ENCODE assay signal across 19 cellular contexts in the genomic region with DNA sequence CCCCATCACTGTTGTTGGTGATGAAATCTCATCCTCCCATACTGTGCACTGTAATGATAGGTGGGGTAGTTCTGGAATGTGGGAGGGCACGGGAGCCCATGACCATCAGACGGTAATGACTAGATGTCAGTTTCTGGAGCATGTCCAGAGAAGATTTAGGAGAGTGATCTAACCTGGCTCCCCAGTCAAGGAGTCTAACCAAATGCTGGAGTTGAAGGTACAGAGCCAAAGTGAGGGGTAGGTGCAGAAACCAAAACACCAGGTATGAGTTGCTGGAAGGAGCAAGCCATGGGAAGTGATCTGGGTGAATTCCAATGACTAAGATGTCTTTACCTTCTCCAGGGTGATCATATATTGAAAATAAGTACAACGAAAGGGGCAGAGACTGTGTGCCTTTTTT.
DNase-seq lines count a peak whose midpoint lies in the region; ATAC-seq, FAIRE-seq and TF ChIP-seq lines count a peak whose summit lies in the region.
"Had no signal": no experiment of that assay in that cellular context is flagged by ENCODE, and none has a peak within 500 bp of the region (broad histone marks: within the 10 kb centered on the region; RNA-seq: fewer than 3 reads in every experiment).

No MANE protein-coding gene starts in this region.

- no peaks in the 10 kb centered on the region for H3K27me3 Mint-ChIP-seq in activated T-cell treated with anti-CD3 and anti-CD28 coated beads, Interleukin-2, amount 50 U/mL, for 72 hours (ENCODE audit: low read depth)
- H3K27me3 Mint-ChIP-seq: stimulated activated naive CD8-positive, alpha-beta T cell treated with anti-CD3 and anti-CD28 coated beads, Interleukin-15, amount 100 ng/mL, for 72 hours had no signal

- H3K9me3 Mint-ChIP-seq in activated T-cell treated with anti-CD3 and anti-CD28 coated beads, Interleukin-2, amount 50 U/mL, for 72 hours: peaks cover 0 to 2% of the 10 kb centered on the region in 2 donors
- H3K9me3 Mint-ChIP-seq in stimulated activated effector memory CD8-positive, alpha-beta T cell treated with anti-CD3 and anti-CD28 coated beads, Interleukin-12 subunit alpha, Interleukin-12 subunit beta, amount 100 ng/mL, for 72 hours: peaks cover 4% of the 10 kb centered on the region
- H3K9me3 Mint-ChIP-seq: neural crest cell had no signal

- H3K36me3 Mint-ChIP-seq in activated T-cell treated with anti-CD3 and anti-CD28 coated beads, Interleukin-2, amount 50 U/mL, for 72 hours (ENCODE audit: insufficient read depth in 2 of 2): peaks cover 4 to 6% of the 10 kb centered on the region in 2 donors
- no peaks in the 10 kb centered on the region for H3K36me3 Mint-ChIP-seq in stimulated activated effector memory CD8-positive, alpha-beta T cell treated with anti-CD3 and anti-CD28 coated beads, Interleukin-12 subunit alpha, Interleukin-12 subunit beta, amount 100 ng/mL, for 72 hours

- peak overlapping the region; percentile 57 to 74 for H3K4me3 Mint-ChIP-seq in activated T-cell treated with anti-CD3 and anti-CD28 coated beads, Interleukin-2, amount 50 U/mL, for 72 hours
- H3K4me3 Mint-ChIP-seq in stimulated activated effector memory CD8-positive, alpha-beta T cell treated with anti-CD3 and anti-CD28 coated beads, Interleukin-12 subunit alpha, Interleukin-12 subunit beta, amount 100 ng/mL, for 72 hours: no peak overlapping the region
- H3K4me3 Mint-ChIP-seq: immature natural killer cell, neural crest cell had no signal

- TF ChIP-seq CTCF in adrenal gland (IDR thresholded peaks at IDR 0.05): no peak

- DNase-seq in activated T-cell treated with anti-CD3 and anti-CD28 coated beads, Interleukin-2, amount 50 U/mL, for 72 hours: no peak
- DNase-seq in activated T-cell treated with anti-CD3 and anti-CD28 coated beads, Interleukin-2, amount 50 U/mL, for 48 hours: no peak
- DNase-seq in RCC 7860 (ENCODE audit: low spot score) (peak; percentile 14), epithelial cell of prostate (ENCODE audit: low read depth, low spot score) (peak; percentile 73), HEK293T (ENCODE audit: extremely low spot score) (no peak), midbrain (lab: John Stamatoyannopoulos, UW) (no peak), adrenal gland (no peak)
- no peak for DNase-seq in stimulated activated effector memory CD8-positive, alpha-beta T cell treated with anti-CD3 and anti-CD28 coated beads, Interleukin-12 subunit alpha, Interleukin-12 subunit beta, amount 100 ng/mL, for 72 hours (ENCODE audit: low spot score in 2 of 2)
- DNase-seq: activated CD8-positive, alpha-beta memory T cell treated with anti-CD3 and anti-CD28 coated beads, Interleukin-2, amount 50 U/mL, for 48 hours; amniotic stem cell; EL; immature natural killer cell; NCI-H2171; Right ventricle myocardium superior; stimulated activated CD4-positive, alpha-beta T cell treated with anti-CD3 and anti-CD28 coated beads, Interleukin-15, amount 100 ng/mL, for 24 hours; stimulated activated naive CD8-positive, alpha-beta T cell treated with anti-CD3 and anti-CD28 coated beads, Interleukin-15, amount 100 ng/mL, for 72 hours; T-helper 9 cell had no signal

- no peaks in the 10 kb centered on the region for H3K9me3 ChIP-seq in adrenal gland (replicated peaks in 1 of 3)
- H3K9me3 ChIP-seq: vagina had no signal

- H3K36me3 ChIP-seq in adrenal gland (replicated peaks in 1 of 2): no peaks in the 10 kb centered on the region
- H3K36me3 ChIP-seq: vagina had no signal

- POLR2A ChIA-PET in HEK293T (lab: Yijun Ruan, JAX): no interaction called here

- H3K27me3 ChIP-seq in adrenal gland: no peaks in the 10 kb centered on the region
- H3K27me3 ChIP-seq: vagina had no signal

- H3K4me1 ChIP-seq in adrenal gland (replicated peaks in 1 of 2): no peaks in the 10 kb centered on the region
- H3K4me1 ChIP-seq: vagina had no signal

- peak overlapping the region; percentile 97 for H3K27ac ChIP-seq in epithelial cell of prostate
- H3K27ac ChIP-seq in adrenal gland: no peak overlapping the region
- H3K27ac ChIP-seq: vagina had no signal

- H3K27ac Mint-ChIP-seq in activated T-cell treated with anti-CD3 and anti-CD28 coated beads, Interleukin-2, amount 50 U/mL, for 72 hours: peak overlapping the region; percentile 27
- peak overlapping the region; percentile 1 for H3K27ac Mint-ChIP-seq in stimulated activated effector memory CD8-positive, alpha-beta T cell treated with anti-CD3 and anti-CD28 coated beads, Interleukin-12 subunit alpha, Interleukin-12 subunit beta, amount 100 ng/mL, for 72 hours
- H3K27ac Mint-ChIP-seq: immature natural killer cell had no signal

- no peak for TF ChIP-seq POLR2A in adrenal gland (IDR thresholded peaks at IDR 0.05)

- FAIRE-seq in RCC 7860 (lab: Jason Lieb, UNC): no peak

- CTCF ChIA-PET in HEK293T (lab: Yijun Ruan, JAX): no interaction called here

- no peak overlapping the region for H3K4me3 ChIP-seq in adrenal gland
- H3K4me3 ChIP-seq: vagina had no signal

- H3K4me1 Mint-ChIP-seq in activated T-cell treated with anti-CD3 and anti-CD28 coated beads, Interleukin-2, amount 50 U/mL, for 72 hours (ENCODE audit: low read depth): peaks cover 62% of the 10 kb centered on the region
- H3K4me1 Mint-ChIP-seq in stimulated activated effector memory CD8-positive, alpha-beta T cell treated with anti-CD3 and anti-CD28 coated beads, Interleukin-12 subunit alpha, Interleukin-12 subunit beta, amount 100 ng/mL, for 72 hours: peaks cover 21% of the 10 kb centered on the region
- H3K4me1 Mint-ChIP-seq: immature natural killer cell had no signal

- intact Hi-C loops in adrenal gland (cut with DNase I): no loop called here

- peak in 1 of 2 donors; percentile 13 for ATAC-seq in activated T-cell treated with anti-CD3 and anti-CD28 coated beads, Interleukin-2, amount 50 U/mL, for 72 hours (replicated peaks in 1 of 2)
- ATAC-seq in stimulated activated effector memory CD8-positive, alpha-beta T cell treated with anti-CD3 and anti-CD28 coated beads, Interleukin-12 subunit alpha, Interleukin-12 subunit beta, amount 100 ng/mL, for 72 hours: no peak

- 85 to 94% (median 87%) methylated on average over 3 of the region's 3 CpGs for WGBS in adrenal gland, 4 donors

TF ChIP-seq in HEK293T, 16 proteins besides CTCF, POLR2A, EP300 and RAD21:
- TF ChIP-seq SP1 (IDR thresholded peaks at IDR 0.05) (no peak), FOXA1 (IDR thresholded peaks at IDR 0.05) (no peak), BHLHE40 (IDR thresholded peaks at IDR 0.05; ENCODE audit: borderline replicate concordance) (no peak), HDGF (IDR thresholded peaks at IDR 0.05; ENCODE audit: borderline replicate concordance) (no peak), ELF4 (IDR thresholded peaks at IDR 0.05) (no peak), SUZ12 (IDR thresholded peaks at IDR 0.05) (no peak), ZNF384 (IDR thresholded peaks at IDR 0.05) (no peak)
- TF ChIP-seq, protein P1, sequence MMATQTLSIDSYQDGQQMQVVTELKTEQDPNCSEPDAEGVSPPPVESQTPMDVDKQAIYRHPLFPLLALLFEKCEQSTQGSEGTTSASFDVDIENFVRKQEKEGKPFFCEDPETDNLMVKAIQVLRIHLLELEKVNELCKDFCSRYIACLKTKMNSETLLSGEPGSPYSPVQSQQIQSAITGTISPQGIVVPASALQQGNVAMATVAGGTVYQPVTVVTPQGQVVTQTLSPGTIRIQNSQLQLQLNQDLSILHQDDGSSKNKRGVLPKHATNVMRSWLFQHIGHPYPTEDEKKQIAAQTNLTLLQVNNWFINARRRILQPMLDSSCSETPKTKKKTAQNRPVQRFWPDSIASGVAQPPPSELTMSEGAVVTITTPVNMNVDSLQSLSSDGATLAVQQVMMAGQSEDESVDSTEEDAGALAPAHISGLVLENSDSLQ (IDR thresholded peaks at IDR 0.05): no peak

Comparison
In these comparisons a context has a peak if more than half of its experiments do, and no peak if none do; other contexts are left out.
1. DNase-seq: peak in RCC 7860 (single experiment) and epithelial cell of prostate (single experiment); none in activated T-cell treated with anti-CD3 and anti-CD28 coated beads, Interleukin-2, amount 50 U/mL, for 72 hours (0 of 2), activated T-cell treated with anti-CD3 and anti-CD28 coated beads, Interleukin-2, amount 50 U/mL, for 48 hours (0 of 2), stimulated activated effector memory CD8-positive, alpha-beta T cell treated with anti-CD3 and anti-CD28 coated beads, Interleukin-12 subunit alpha, Interleukin-12 subunit beta, amount 100 ng/mL, for 72 hours (0 of 2), HEK293T (single experiment), midbrain (single experiment) and adrenal gland (0 of 7).